In genomic region chr3:129491794-129492193, GRCh38 we compare ENCODE assay signal across 21 cellular contexts. TPM values are rescaled to one million over a fixed set of nuclear protein-coding genes. Genes with fewer than 3 reads are reported as not detected.
"Had no signal": no experiment of that assay in that cellular context is flagged by ENCODE, and none has a peak within 500 bp of the region (broad histone marks: within the 10 kb centered on the region; RNA-seq: fewer than 3 reads in every experiment).

No MANE protein-coding gene starts in this region.

- H3K9me3 ChIP-seq: ascending aorta, lower lobe of right lung, psoas muscle, right lobe of liver, upper lobe of right lung had no signal

- ATAC-seq: activated CD4-positive, alpha-beta T cell treated with anti-CD3 and anti-CD28 coated beads for 36 hours; activated naive CD8-positive, alpha-beta T cell treated with anti-CD3 and anti-CD28 coated beads, Interleukin-2, amount 50 U/mL, for 24 hours; left cardiac atrium; lower lobe of right lung; psoas muscle; stimulated activated naive CD8-positive, alpha-beta T cell treated with anti-CD3 and anti-CD28 coated beads, Interleukin-15, Interleukin-2, amounts not matched to agents 100 U/mL and 50 U/mL, for 24 hours; upper lobe of right lung had no signal

- DNase-seq: activated CD4-positive, alpha-beta T cell treated with anti-CD3 and anti-CD28 coated beads for 36 hours; activated naive CD4-positive, alpha-beta T cell; activated naive CD8-positive, alpha-beta T cell treated with anti-CD3 and anti-CD28 coated beads, Interleukin-2, amount 50 U/mL, for 24 hours; effector CD8-positive, alpha-beta T cell; hippocampal formation; left cardiac atrium; lower lobe of right lung; midbrain; occipital lobe; psoas muscle; stimulated activated CD4-positive, alpha-beta T cell treated with anti-CD3 and anti-CD28 coated beads, Interleukin-2, amount 100 ng/mL, for 24 hours; stimulated activated naive CD8-positive, alpha-beta T cell treated with anti-CD3 and anti-CD28 coated beads, Interleukin-15, Interleukin-2, amounts not matched to agents 100 U/mL and 50 U/mL, for 24 hours; T-helper 9 cell; upper lobe of right lung had no signal

- H3K4me1 Mint-ChIP-seq: activated CD4-positive, alpha-beta T cell treated with anti-CD3 and anti-CD28 coated beads for 36 hours; activated naive CD8-positive, alpha-beta T cell treated with anti-CD3 and anti-CD28 coated beads, Interleukin-2, amount 50 U/mL, for 24 hours had no signal

- H3K9me3 Mint-ChIP-seq: activated naive CD8-positive, alpha-beta T cell treated with anti-CD3 and anti-CD28 coated beads, Interleukin-2, amount 50 U/mL, for 24 hours; activated T-helper 1 cell treated with anti-CD3 and anti-CD28 coated beads, Interleukin-12 subunit alpha, Interleukin-12 subunit beta, Interleukin-2, Interleukin-4 antibody, amounts not matched to agents 30 ng/mL and 10 ng/mL and 1 ng/mL, durations not matched to agents 14 hours and 24 hours and 36 hours had no signal

- H3K27ac ChIP-seq: cardiac muscle cell, lower lobe of right lung, psoas muscle, right lobe of liver, upper lobe of right lung had no signal

- H3K36me3 ChIP-seq: cardiac muscle cell had no signal

- H3K27me3 ChIP-seq: ascending aorta, cardiac muscle cell, right lobe of liver, upper lobe of right lung had no signal

- H3K4me3 Mint-ChIP-seq: activated CD4-positive, alpha-beta T cell treated with anti-CD3 and anti-CD28 coated beads for 36 hours; activated naive CD8-positive, alpha-beta T cell treated with anti-CD3 and anti-CD28 coated beads, Interleukin-2, amount 50 U/mL, for 24 hours; activated T-helper 1 cell treated with anti-CD3 and anti-CD28 coated beads, Interleukin-12 subunit alpha, Interleukin-12 subunit beta, Interleukin-2, Interleukin-4 antibody, amounts not matched to agents 30 ng/mL and 10 ng/mL and 1 ng/mL, durations not matched to agents 14 hours and 24 hours and 36 hours had no signal

- H3K27me3 Mint-ChIP-seq: activated CD4-positive, alpha-beta T cell treated with anti-CD3 and anti-CD28 coated beads for 36 hours; activated naive CD8-positive, alpha-beta T cell treated with anti-CD3 and anti-CD28 coated beads, Interleukin-2, amount 50 U/mL, for 24 hours had no signal

- H3K27ac Mint-ChIP-seq: activated CD4-positive, alpha-beta T cell treated with anti-CD3 and anti-CD28 coated beads for 36 hours; activated naive CD8-positive, alpha-beta T cell treated with anti-CD3 and anti-CD28 coated beads, Interleukin-2, amount 50 U/mL, for 24 hours; activated T-helper 1 cell treated with anti-CD3 and anti-CD28 coated beads, Interleukin-12 subunit alpha, Interleukin-12 subunit beta, Interleukin-2, Interleukin-4 antibody, amounts not matched to agents 30 ng/mL and 10 ng/mL and 1 ng/mL, durations not matched to agents 14 hours and 24 hours and 36 hours had no signal

- H3K4me3 ChIP-seq: ascending aorta, cardiac muscle cell, coronary artery, lower lobe of right lung, psoas muscle, right lobe of liver, upper lobe of right lung had no signal

RNA-seq across cellular contexts. Expression of gene RHO, which starts 36.6 kb away (rescaled TPM):
- total RNA-seq: activated CD4-positive, alpha-beta T cell treated with anti-CD3 and anti-CD28 coated beads for 36 hours; activated T-helper 1 cell treated with anti-CD3 and anti-CD28 coated beads, Interleukin-12 subunit alpha, Interleukin-12 subunit beta, Interleukin-2, Interleukin-4 antibody, amounts not matched to agents 30 ng/mL and 10 ng/mL and 1 ng/mL, durations not matched to agents 14 hours and 24 hours and 36 hours; ascending aorta; cardiac muscle cell; epithelial cell of proximal tubule; left cardiac atrium; lower lobe of right lung; occipital lobe; psoas muscle; right lobe of liver; temporal lobe; upper lobe of right lung had no signal
- polyA plus RNA-seq: cardiac muscle cell had no signal

RNA-seq across cellular contexts. Expression of gene H1-8, which starts 51.2 kb away (rescaled TPM):
- total RNA-seq: activated CD4-positive, alpha-beta T cell treated with anti-CD3 and anti-CD28 coated beads for 36 hours; activated T-helper 1 cell treated with anti-CD3 and anti-CD28 coated beads, Interleukin-12 subunit alpha, Interleukin-12 subunit beta, Interleukin-2, Interleukin-4 antibody, amounts not matched to agents 30 ng/mL and 10 ng/mL and 1 ng/mL, durations not matched to agents 14 hours and 24 hours and 36 hours; ascending aorta; cardiac muscle cell; epithelial cell of proximal tubule; left cardiac atrium; lower lobe of right lung; occipital lobe; psoas muscle; right lobe of liver; temporal lobe; upper lobe of right lung had no signal
- polyA plus RNA-seq: cardiac muscle cell, psoas muscle had no signal
